In genomic region chr12:81119069-81119468, GRCh38 we compare ENCODE assay signal across 8 cellular contexts. TPM values are rescaled to one million over a fixed set of nuclear protein-coding genes. Genes with fewer than 3 reads are reported as not detected.
"Had no signal": no experiment of that assay in that cellular context is flagged by ENCODE, and none has a peak within 500 bp of the region (broad histone marks: within the 10 kb centered on the region; RNA-seq: fewer than 3 reads in every experiment).

No MANE protein-coding gene starts in this region.

RNA-seq across cellular contexts. Expression of gene ACSS3, which starts 41.2 kb away (rescaled TPM):
- total RNA-seq: activated naive CD4-positive, alpha-beta T cell treated with anti-CD3 and anti-CD28 coated beads for 36 hours; activated naive CD4-positive, alpha-beta T cell treated with anti-CD3 and anti-CD28 coated beads, Interleukin-2, amount 50 U/mL, for 72 hours; activated naive CD8-positive, alpha-beta T cell treated with anti-CD3 and anti-CD28 coated beads for 36 hours; activated naive CD8-positive, alpha-beta T cell treated with anti-CD3 and anti-CD28 coated beads, Interleukin-2, amount 10 ng/mL, durations not matched to agents 7 days and 5 days; activated T-cell treated with anti-CD3 and anti-CD28 coated beads, Interleukin-2, amount 50 U/mL, for 72 hours; activated T-helper 1 cell treated with anti-CD3 and anti-CD28 coated beads, Interleukin-12 subunit alpha, Interleukin-12 subunit beta, Interleukin-2, Interleukin-4 antibody, amounts not matched to agents 30 ng/mL and 10 ng/mL and 1 ng/mL, durations not matched to agents 14 hours and 24 hours and 36 hours; activated T-helper 17 cell treated with anti-CD3 and anti-CD28 coated beads, Interleukin-2, amount 50 U/mL, for 72 hours; activated T-helper 2 cell treated with anti-CD3 and anti-CD28 coated beads, Interferon-gamma antibody, Interleukin-2, Interleukin-4, amounts not matched to agents 10 μg/mL and 5 μg/mL and 100 μg/mL, durations not matched to agents 14 hours and 24 hours and 36 hours had no signal
